ENCODE assay signal across 22 cellular contexts in genomic region chr2:77590298-77590917, GRCh38.
DNase-seq lines count a peak whose midpoint lies in the region; ATAC-seq, FAIRE-seq and TF ChIP-seq lines count a peak whose summit lies in the region.
"Had no signal": no experiment of that assay in that cellular context is flagged by ENCODE, and none has a peak within 500 bp of the region (broad histone marks: within the 10 kb centered on the region; RNA-seq: fewer than 3 reads in every experiment).

No MANE protein-coding gene starts in this region.

- H3K36me3 ChIP-seq in HEK293 (ENCODE audit: control insufficient read depth in 2 of 2, insufficient read depth in 1 of 2, low read length in 2 of 2) (no peaks in the 10 kb centered on the region), kidney (ENCODE audit: control insufficient read depth in 1 of 2, insufficient read depth in 2 of 2, low read length in 2 of 2) (no peaks in the 10 kb centered on the region), gastrocnemius medialis (no peaks in the 10 kb centered on the region)
- H3K36me3 ChIP-seq: BLaER1 had no signal

- POLR2A ChIA-PET in HEK293 (lab: Yijun Ruan, JAX), result no interaction called here

- intact Hi-C loops in kidney (cut with DNase I) (no loop called here), posterior vena cava (cut with DNase I) (no loop called here), gastrocnemius medialis (cut with DNase I; ENCODE audit: low total_unique reads) (no loop called here), left cardiac atrium (cut with DNase I) (no loop called here)

- ATAC-seq in gastrocnemius medialis (no peak), left cardiac atrium (no peak)
- ATAC-seq: CD8-positive, alpha-beta T cell; GM12878 had no signal

- in situ Hi-C loops in gastrocnemius medialis (cut with MboI; ENCODE audit: low sequenced_read_pairs in 4 of 4), result no loop called here

- TF ChIP-seq CTCF in HEK293 (tag by site-specific recombination; IDR thresholded peaks at IDR 0.05) (no peak), kidney (IDR thresholded peaks at IDR 0.05; ENCODE audit: borderline replicate concordance, extremely low read depth, insufficient read depth) (no peak), gastrocnemius medialis (IDR thresholded peaks at IDR 0.05 in 4 of 5, conservative IDR thresholded peaks at IDR 0.05 in 1 of 5) (no peak)

- no peak overlapping the region for H3K4me3 ChIP-seq in HEK293 (ENCODE audit: low read depth, low read length)
- H3K4me3 ChIP-seq in kidney (ENCODE audit: low read length in 2 of 2), result no peak overlapping the region
- H3K4me3 ChIP-seq in gastrocnemius medialis, result no peak overlapping the region
- H3K4me3 ChIP-seq: BLaER1, GM12878, GM23248 had no signal

- no peak overlapping the region for H3K9ac ChIP-seq in kidney (ENCODE audit: low read length in 2 of 2)
- H3K9ac ChIP-seq: BLaER1, GM23248 had no signal

- FAIRE-seq in kidney (lab: Jason Lieb, UNC), result no peak
- FAIRE-seq: A204.1, GM12878, GM19239, H1 had no signal

- CTCF ChIA-PET in HEK293 (lab: Yijun Ruan, JAX), result no interaction called here

- TF ChIP-seq POLR2A in gastrocnemius medialis (IDR thresholded peaks at IDR 0.05), result no peak

- H3K27me3 ChIP-seq in gastrocnemius medialis, result no peaks in the 10 kb centered on the region
- H3K27me3 ChIP-seq: BLaER1 had no signal

- H3K4me1 ChIP-seq in HEK293 (ENCODE audit: control insufficient read depth, insufficient read depth, low read length) (no peaks in the 10 kb centered on the region), kidney (ENCODE audit: control insufficient read depth in 1 of 2, insufficient read depth in 1 of 2, low read depth in 1 of 2, low read length in 2 of 2) (no peaks in the 10 kb centered on the region), gastrocnemius medialis (no peaks in the 10 kb centered on the region)
- H3K4me1 ChIP-seq: BLaER1, Caco-2 had no signal

- DNase-seq in kidney, result peak; percentile 70
- DNase-seq in posterior vena cava (ENCODE audit: low spot score), result peak; percentile 69
- DNase-seq in gastrocnemius medialis, result no peak
- DNase-seq in left cardiac atrium, result no peak
- no peak for DNase-seq in activated CD4-positive, CD25-positive, alpha-beta regulatory T cell (lab: John Stamatoyannopoulos, UW)
- DNase-seq: Caco-2; CD4-positive, CD25-positive, alpha-beta regulatory T cell; CD8-positive, alpha-beta T cell; DMS79; EL; GDM1; GM23248; H7; HCEC 1CT had no signal

- H3K27ac ChIP-seq in HEK293 (ENCODE audit: extremely low read depth, low read depth, low read length) (no peak overlapping the region), kidney (ENCODE audit: low read depth in 2 of 2, low read length in 2 of 2) (no peak overlapping the region), gastrocnemius medialis (no peak overlapping the region)
- H3K27ac ChIP-seq: 22Rv1, BLaER1, C4-2B, GM23248 had no signal

- H3K9me3 ChIP-seq in HEK293 (ENCODE audit: control insufficient read depth, insufficient read depth, low read depth, low read length) (no peaks in the 10 kb centered on the region), kidney (ENCODE audit: control insufficient read depth in 1 of 2, low read length in 2 of 2) (peaks cover 0 to 2% of the 10 kb centered on the region in 2 donors), gastrocnemius medialis (no peaks in the 10 kb centered on the region)
- H3K9me3 ChIP-seq: Caco-2 had no signal

TF ChIP-seq in HEK293, 187 proteins besides CTCF, POLR2A, EP300 and RAD21:
- no peak for TF ChIP-seq ZNF521 (tag by site-specific recombination; IDR thresholded peaks at IDR 0.05)
- TF ChIP-seq ZNF184 (tag by site-specific recombination; IDR thresholded peaks at IDR 0.05), result no peak
- peak; percentile 58; the same call in 1 of the 2 replicates for TF ChIP-seq ZNF202 (tag by site-specific recombination; IDR thresholded peaks at IDR 0.05; ENCODE audit: borderline replicate concordance)
- TF ChIP-seq ZNF585B (tag by site-specific recombination; IDR thresholded peaks at IDR 0.05), result no peak
- no peak for TF ChIP-seq ZNF600 (tag by site-specific recombination; IDR thresholded peaks at IDR 0.05)

Comparison
In these comparisons a context has a peak if more than half of its experiments do, and no peak if none do; other contexts are left out.
1. DNase-seq: peak in kidney (single experiment) and posterior vena cava (single experiment); none in gastrocnemius medialis (0 of 2), left cardiac atrium (single experiment) and activated CD4-positive, CD25-positive, alpha-beta regulatory T cell (0 of 4).